8 cellular contexts compared by ENCODE assay signal in the genomic region with DNA sequence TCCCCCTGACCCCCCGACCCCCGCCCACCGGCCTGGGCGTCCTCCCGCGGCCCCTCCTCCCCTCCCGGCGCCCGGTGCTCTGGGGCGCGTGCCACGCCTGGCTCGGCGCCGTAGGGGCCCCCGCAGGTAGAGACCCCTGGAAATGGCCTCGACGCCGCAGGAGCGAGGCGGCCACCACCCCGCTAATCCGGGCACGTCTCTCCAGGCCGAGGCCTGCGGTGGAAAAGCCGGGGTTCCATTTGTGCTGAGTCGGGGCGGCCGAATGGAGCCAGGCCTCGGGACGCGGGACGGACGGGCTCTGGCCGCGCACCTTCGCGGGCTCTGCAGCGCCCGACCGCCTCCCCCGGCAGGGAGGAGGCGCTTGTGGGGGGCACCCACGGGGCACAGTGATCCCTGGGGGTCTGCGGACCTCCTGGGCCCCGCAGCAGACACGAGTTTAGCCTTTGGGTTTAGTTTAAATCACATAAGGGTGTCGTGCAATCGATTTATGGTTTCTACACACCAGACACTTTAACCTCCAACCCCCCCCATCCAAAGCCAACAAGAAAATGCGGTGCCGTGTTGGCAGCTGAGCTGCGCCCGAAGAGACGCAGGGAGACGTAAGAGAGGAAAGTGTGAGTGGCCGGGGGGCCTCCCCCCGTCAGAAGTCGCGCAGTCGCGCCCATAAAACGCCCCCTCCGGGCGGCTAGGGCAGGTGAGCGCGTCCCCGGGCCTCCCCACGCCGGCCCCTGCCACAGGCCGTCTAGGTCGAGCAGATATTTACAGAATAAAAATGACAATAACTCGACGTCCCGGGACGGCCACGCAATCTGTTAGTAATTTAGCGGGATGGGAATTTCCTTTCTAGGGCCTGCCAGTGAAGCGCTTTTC.
DNase-seq lines count a peak whose midpoint lies in the region; TF ChIP-seq lines count a peak whose summit lies in the region.

No MANE protein-coding gene starts in this region.

- H3K9ac ChIP-seq in subcutaneous abdominal adipose tissue (ENCODE audit: low read length in 5 of 5): peak overlapping the region in 4 of 5 donors; percentile 59 to 82 (median 73)

- peaks cover 90% of the 10 kb centered on the region for H3K27me3 Mint-ChIP-seq in nephron progenitor cell (ENCODE audit: low read depth, poor library complexity)

- no peaks in the 10 kb centered on the region for H3K36me3 ChIP-seq in subcutaneous abdominal adipose tissue (ENCODE audit: control insufficient read depth in 5 of 5, insufficient read depth in 5 of 5, low read length in 5 of 5)

- H3K27ac Mint-ChIP-seq in nephron progenitor cell: no peak overlapping the region

- H3K27ac ChIP-seq in C4-2B (peak overlapping the region; percentile 2; the same call in 1 of the 2 replicates), subcutaneous abdominal adipose tissue (ENCODE audit: low read depth, low read length) (peak overlapping the region; percentile 82)

- H3K9me3 Mint-ChIP-seq in nephron progenitor cell: peaks cover 6% of the 10 kb centered on the region

- H3K27me3 ChIP-seq in subcutaneous abdominal adipose tissue (ENCODE audit: control insufficient read depth in 5 of 5, insufficient read depth in 4 of 5, low read length in 5 of 5): peaks cover 4 to 10% (median 6%) of the 10 kb centered on the region in 5 donors

- no peaks in the 10 kb centered on the region for H3K9me3 ChIP-seq in subcutaneous abdominal adipose tissue (ENCODE audit: control insufficient read depth in 5 of 5, low read length in 5 of 5)

- peak overlapping the region; percentile 78 for H3K4me3 Mint-ChIP-seq in nephron progenitor cell

- H3K36me3 Mint-ChIP-seq in nephron progenitor cell (ENCODE audit: low read depth): no peaks in the 10 kb centered on the region

- H3K4me1 Mint-ChIP-seq in nephron progenitor cell: peaks cover 21% of the 10 kb centered on the region

- peaks cover 3 to 33% (median 29%) of the 10 kb centered on the region in 5 donors for H3K4me1 ChIP-seq in subcutaneous abdominal adipose tissue (ENCODE audit: control insufficient read depth in 5 of 5, insufficient read depth in 5 of 5, low read length in 5 of 5)

- H3K4me3 ChIP-seq in epithelial cell of esophagus (ENCODE audit: low read length): peak overlapping the region; percentile 8
- peak overlapping the region in 4 of 5 donors; percentile 53 to 68 (median 58) for H3K4me3 ChIP-seq in subcutaneous abdominal adipose tissue (ENCODE audit: low read depth in 1 of 5, low read length in 5 of 5)

- DNase-seq in HuH-7.5 (ENCODE audit: low spot score): peak; percentile 69
- peak; percentile 52 to 53 for DNase-seq in activated CD8-positive, alpha-beta memory T cell treated with anti-CD3 and anti-CD28 coated beads for 1 hour (ENCODE audit: extremely low read depth in 1 of 2, low read depth in 1 of 2)
- DNase-seq in epithelial cell of esophagus (ENCODE audit: low read depth): peak; percentile 33
- DNase-seq in nephron progenitor cell: peak; percentile 41
- no peak for DNase-seq in inferior parietal cortex (ENCODE audit: extremely low spot score)
- DNase-seq in superior temporal gyrus (ENCODE audit: extremely low spot score): no peak

- TF ChIP-seq CTCF in C4-2B (conservative IDR thresholded peaks at IDR 0.05): no peak
- no peak for TF ChIP-seq CTCF in epithelial cell of esophagus (IDR thresholded peaks at IDR 0.05; ENCODE audit: insufficient read depth, low read depth, low read length, missing control alignments)
- TF ChIP-seq CTCF in nephron progenitor cell (IDR thresholded peaks at IDR 0.05): no peak

Comparison
In these comparisons a context has a peak if more than half of its experiments do, and no peak if none do; other contexts are left out.
1. DNase-seq: peak in HuH-7.5 (single experiment), activated CD8-positive, alpha-beta memory T cell treated with anti-CD3 and anti-CD28 coated beads for 1 hour (2 of 2), epithelial cell of esophagus (single experiment) and nephron progenitor cell (single experiment); none in inferior parietal cortex (single experiment) and superior temporal gyrus (single experiment).